In the genomic region with DNA sequence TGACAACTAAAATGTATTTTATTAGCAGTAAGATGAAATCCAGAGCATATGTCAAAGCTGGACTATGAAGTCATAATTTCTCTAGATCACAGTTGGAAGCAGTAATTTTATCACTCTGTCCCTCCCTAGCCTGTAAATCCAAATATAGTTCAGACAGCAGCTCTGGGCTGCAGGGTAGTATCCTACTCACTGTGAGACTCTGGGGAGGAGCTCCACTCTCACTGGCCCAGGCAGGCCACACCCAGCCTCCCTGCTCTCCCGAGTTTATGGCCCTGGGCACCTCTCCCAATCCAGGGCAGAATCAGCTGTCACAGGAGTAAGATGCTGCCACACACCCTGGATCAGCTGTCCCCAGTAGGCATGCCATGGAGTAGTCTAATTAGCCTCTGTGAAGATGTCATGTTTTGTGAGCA, we compare ENCODE assay signal across 15 cellular contexts.
A peak's percentile ranks its signal among the peaks of the same experiment; 100 is the strongest.
DNase-seq lines count a peak whose midpoint lies in the region; ATAC-seq and TF ChIP-seq lines count a peak whose summit lies in the region.
"Had no signal": no experiment of that assay in that cellular context is flagged by ENCODE, and none has a peak within 500 bp of the region (broad histone marks: within the 10 kb centered on the region; RNA-seq: fewer than 3 reads in every experiment).

No MANE protein-coding gene starts in this region.

- no peaks in the 10 kb centered on the region for H3K27me3 ChIP-seq in RWPE2 (ENCODE audit: insufficient read depth, poor library complexity, severe bottlenecking)
- H3K27me3 ChIP-seq in heart right ventricle: no peaks in the 10 kb centered on the region

- no peak overlapping the region for H3K27ac Mint-ChIP-seq in activated CD4-positive, alpha-beta T cell treated with anti-CD3 and anti-CD28 coated beads for 36 hours
- H3K27ac Mint-ChIP-seq: activated naive CD8-positive, alpha-beta T cell treated with anti-CD3 and anti-CD28 coated beads, Interleukin-2, amount 50 U/mL, for 24 hours had no signal

- DNase-seq in activated CD4-positive, alpha-beta T cell treated with anti-CD3 and anti-CD28 coated beads for 36 hours: no peak
- no peak for DNase-seq in activated CD4-positive, alpha-beta T cell treated with anti-CD3 and anti-CD28 coated beads, Interleukin-2, amount 50 U/mL, for 1 hour
- DNase-seq in RWPE2 (ENCODE audit: low spot score) (no peak), heart right ventricle (peak; percentile 49 to 53), DMS114 treated with DMSO at 0.1 percent for 48 hours (lab: John Stamatoyannopoulos, UW; ENCODE audit: unreplicated experiment) (no peak), NCI-H1417 treated with DMSO at 0.1 percent for 48 hours (lab: John Stamatoyannopoulos, UW) (no peak)
- DNase-seq: activated CD4-positive, alpha-beta T cell treated with anti-CD3 and anti-CD28 coated beads for 1 hour; activated naive CD8-positive, alpha-beta T cell treated with anti-CD3 and anti-CD28 coated beads, Interleukin-2, amount 50 U/mL, for 24 hours; DMS153; KG1; NCI-H2081; SW 1271 had no signal

- POLR2A ChIA-PET in activated CD4-positive, alpha-beta T cell treated with anti-CD3 and anti-CD28 coated beads for 36 hours (lab: Charles Lee): no interaction called here

- peak; percentile 19 for ATAC-seq in activated CD4-positive, alpha-beta T cell treated with anti-CD3 and anti-CD28 coated beads for 36 hours
- ATAC-seq in RWPE2 (ENCODE audit: low read depth) (peak; percentile 42; the same call in 1 of the 3 replicates), heart right ventricle (peak; percentile 89 to 99 (median 94)), GM18520 (IDR thresholded peaks at IDR 0.05; ENCODE audit: unreplicated experiment) (no peak), GM18502 (IDR thresholded peaks at IDR 0.05; ENCODE audit: poor library complexity, unreplicated experiment) (no peak)
- ATAC-seq: activated naive CD8-positive, alpha-beta T cell treated with anti-CD3 and anti-CD28 coated beads, Interleukin-2, amount 50 U/mL, for 24 hours had no signal

- peaks cover 2% of the 10 kb centered on the region for H3K4me1 Mint-ChIP-seq in activated CD4-positive, alpha-beta T cell treated with anti-CD3 and anti-CD28 coated beads for 36 hours

- H3K27ac ChIP-seq in RWPE2 (ENCODE audit: poor library complexity, severe bottlenecking): no peak overlapping the region
- H3K27ac ChIP-seq in heart right ventricle: peak overlapping the region in 3 of 10 donors; percentile 27 to 32 (median 28)
- H3K27ac ChIP-seq: parathyroid adenoma had no signal

- intact Hi-C loops in activated CD4-positive, alpha-beta T cell treated with anti-CD3 and anti-CD28 coated beads for 36 hours (cut with DNase I, micrococcal nuclease): no loop called here
- intact Hi-C loops in heart right ventricle (cut with DNase I): no loop called here

- peaks cover 2% of the 10 kb centered on the region for H3K9me3 ChIP-seq in RWPE2 (ENCODE audit: severe bottlenecking)
- no peaks in the 10 kb centered on the region for H3K9me3 ChIP-seq in heart right ventricle

- no peaks in the 10 kb centered on the region for H3K36me3 Mint-ChIP-seq in activated CD4-positive, alpha-beta T cell treated with anti-CD3 and anti-CD28 coated beads for 36 hours (ENCODE audit: low read depth)

- H3K27me3 Mint-ChIP-seq in activated CD4-positive, alpha-beta T cell treated with anti-CD3 and anti-CD28 coated beads for 36 hours: no peaks in the 10 kb centered on the region
- H3K27me3 Mint-ChIP-seq: activated naive CD8-positive, alpha-beta T cell treated with anti-CD3 and anti-CD28 coated beads, Interleukin-2, amount 50 U/mL, for 24 hours had no signal

- WGBS in heart right ventricle, 2 donors: 7 to 14% methylated on average over 1 of the region's 1 CpG

- no peaks in the 10 kb centered on the region for H3K9me3 Mint-ChIP-seq in activated CD4-positive, alpha-beta T cell treated with anti-CD3 and anti-CD28 coated beads for 36 hours (ENCODE audit: low read depth)
- H3K9me3 Mint-ChIP-seq: activated naive CD8-positive, alpha-beta T cell treated with anti-CD3 and anti-CD28 coated beads, Interleukin-2, amount 50 U/mL, for 24 hours had no signal

- no peak overlapping the region for H3K4me3 Mint-ChIP-seq in activated CD4-positive, alpha-beta T cell treated with anti-CD3 and anti-CD28 coated beads for 36 hours
- H3K4me3 Mint-ChIP-seq: activated naive CD8-positive, alpha-beta T cell treated with anti-CD3 and anti-CD28 coated beads, Interleukin-2, amount 50 U/mL, for 24 hours had no signal

- no peaks in the 10 kb centered on the region for H3K36me3 ChIP-seq in RWPE2 (ENCODE audit: low read depth)
- H3K36me3 ChIP-seq in heart right ventricle: no peaks in the 10 kb centered on the region

- H3K4me3 ChIP-seq in RWPE2 (ENCODE audit: severe bottlenecking) (no peak overlapping the region), heart right ventricle (no peak overlapping the region)

- H3K4me1 ChIP-seq in RWPE2 (ENCODE audit: insufficient read depth, poor library complexity, severe bottlenecking) (no peaks in the 10 kb centered on the region), heart right ventricle (peaks cover 0 to 14% (median 0%) of the 10 kb centered on the region in 9 donors)
- H3K4me1 ChIP-seq: parathyroid adenoma had no signal

- no peak for TF ChIP-seq CTCF in RWPE2 (IDR thresholded peaks at IDR 0.05; ENCODE audit: poor library complexity, severe bottlenecking)
- TF ChIP-seq CTCF in heart right ventricle (IDR thresholded peaks at IDR 0.05): no peak

- CTCF ChIA-PET in activated CD4-positive, alpha-beta T cell treated with anti-CD3 and anti-CD28 coated beads for 36 hours (lab: Charles Lee): no interaction called here

Comparison
In these comparisons a context has a peak if more than half of its experiments do, and no peak if none do; other contexts are left out.
1. ATAC-seq: peak in activated CD4-positive, alpha-beta T cell treated with anti-CD3 and anti-CD28 coated beads for 36 hours (single experiment), RWPE2 (single experiment) and heart right ventricle (8 of 8); none in GM18520 (single experiment) and GM18502 (single experiment).
2. DNase-seq: peak in heart right ventricle (2 of 2); none in activated CD4-positive, alpha-beta T cell treated with anti-CD3 and anti-CD28 coated beads for 36 hours (single experiment), activated CD4-positive, alpha-beta T cell treated with anti-CD3 and anti-CD28 coated beads, Interleukin-2, amount 50 U/mL, for 1 hour (single experiment), RWPE2 (single experiment), DMS114 treated with DMSO at 0.1 percent for 48 hours (single experiment) and NCI-H1417 treated with DMSO at 0.1 percent for 48 hours (single experiment).